Comparison of ENCODE assay signal across 23 cellular contexts in the genomic region with DNA sequence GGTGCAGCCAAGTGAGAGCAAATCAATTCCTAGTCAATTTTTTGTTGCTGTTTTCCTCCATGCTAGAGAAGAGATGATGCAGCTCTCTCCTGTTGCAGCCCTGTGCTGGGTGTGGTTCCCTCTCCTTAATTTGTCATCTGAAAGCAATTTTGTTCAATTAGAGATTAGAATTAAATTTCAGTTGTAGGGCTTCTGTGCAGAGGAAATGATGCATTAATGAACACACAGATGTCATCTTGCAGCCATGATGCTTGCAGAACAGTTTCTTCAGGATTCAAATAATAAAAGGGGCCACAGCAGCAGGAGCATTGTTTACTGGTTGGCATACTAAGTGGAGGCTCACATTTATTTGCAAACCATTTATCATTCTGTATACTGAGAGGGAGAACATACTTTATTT.
DNase-seq lines count a peak whose midpoint lies in the region; ATAC-seq, FAIRE-seq and TF ChIP-seq lines count a peak whose summit lies in the region.
"Had no signal": no experiment of that assay in that cellular context is flagged by ENCODE, and none has a peak within 500 bp of the region (broad histone marks: within the 10 kb centered on the region; RNA-seq: fewer than 3 reads in every experiment).

No MANE protein-coding gene starts in this region.

- TF ChIP-seq POLR2A in GM12878 (IDR thresholded peaks at IDR 0.05; ENCODE audit: low read depth, low read length) = no peak

- H3K36me3 Mint-ChIP-seq in activated T-cell treated with anti-CD3 and anti-CD28 coated beads, Interleukin-2, amount 50 U/mL, for 72 hours (ENCODE audit: insufficient read depth in 2 of 2) = no peaks in the 10 kb centered on the region
- H3K36me3 Mint-ChIP-seq: CD8-positive, alpha-beta memory T cell; stimulated activated effector memory CD8-positive, alpha-beta T cell treated with anti-CD3 and anti-CD28 coated beads, Interleukin-12 subunit alpha, Interleukin-12 subunit beta, amount 100 ng/mL, for 72 hours had no signal

- RAD21 ChIA-PET in GM12878 (lab: Charles Lee; ENCODE audit: unreplicated experiment) = interaction anchor here (1.0 kb wide), 1 partner anchor 25 kb away, joined by 3 read pairs; no protein-coding TSS in a partner anchor

- ATAC-seq in GM12878 (no peak), foreskin keratinocyte (no peak)
- ATAC-seq in activated T-cell treated with anti-CD3 and anti-CD28 coated beads, Interleukin-2, amount 50 U/mL, for 72 hours (replicated peaks in 1 of 2) = no peak
- ATAC-seq: HepG2; stimulated activated effector memory CD8-positive, alpha-beta T cell treated with anti-CD3 and anti-CD28 coated beads, Interleukin-12 subunit alpha, Interleukin-12 subunit beta, amount 100 ng/mL, for 72 hours had no signal

- H3K9ac ChIP-seq in GM12878 (ENCODE audit: control insufficient read depth, insufficient read depth, low read length) = no peak overlapping the region

- H3K36me3 ChIP-seq in BE2C (no peaks in the 10 kb centered on the region), GM12878 (ENCODE audit: control insufficient read depth in 2 of 2, insufficient read depth in 2 of 2, low read length in 1 of 2) (no peaks in the 10 kb centered on the region)
- H3K36me3 ChIP-seq: cardiac muscle cell, left ventricle myocardium inferior, prostate gland, SJSA1 had no signal

- TF ChIP-seq CTCF in BE2C (IDR thresholded peaks at IDR 0.05; ENCODE audit: low read depth, low read length) (no peak), GM12878 (IDR thresholded peaks at IDR 0.05 in 2 of 3, conservative IDR thresholded peaks at IDR 0.05 in 1 of 3; ENCODE audit: control insufficient read depth in 2 of 3, extremely low read depth in 1 of 3, insufficient read depth in 1 of 3, low read depth in 3 of 3, low read length in 3 of 3) (no peak), foreskin keratinocyte (conservative IDR thresholded peaks at IDR 0.05) (no peak)

- peaks cover 44% of the 10 kb centered on the region for H3K4me1 ChIP-seq in BE2C
- peaks cover 15% of the 10 kb centered on the region; the same call in 1 of the 2 replicates for H3K4me1 ChIP-seq in GM12878 (ENCODE audit: control insufficient read depth, insufficient read depth, low read length)
- no peaks in the 10 kb centered on the region for H3K4me1 ChIP-seq in foreskin keratinocyte
- H3K4me1 ChIP-seq: prostate gland, SJSA1, testis had no signal

- no peaks in the 10 kb centered on the region for H4K20me1 ChIP-seq in GM12878 (ENCODE audit: control insufficient read depth, insufficient read depth)

- H3K4me2 ChIP-seq in GM12878 (ENCODE audit: control insufficient read depth, insufficient read depth) = peak overlapping the region; percentile 21; the same call in 1 of the 2 replicates

- BruUV-seq in GM12878 (replicated peaks; lab: Mats Ljungman, UMichigan) = no TSS peak

- H3K4me3 Mint-ChIP-seq in activated T-cell treated with anti-CD3 and anti-CD28 coated beads, Interleukin-2, amount 50 U/mL, for 72 hours = no peak overlapping the region
- H3K4me3 Mint-ChIP-seq: activated B cell treated with CpG ODN at 0.5 μM for 24 hours; activated CD4-positive, alpha-beta memory T cell treated with anti-CD3 and anti-CD28 coated beads, Interleukin-2, amount 10 ng/mL, durations not matched to agents 7 days and 5 days; CD8-positive, alpha-beta memory T cell; HFFc6; neural crest cell; stimulated activated effector memory CD8-positive, alpha-beta T cell treated with anti-CD3 and anti-CD28 coated beads, Interleukin-12 subunit alpha, Interleukin-12 subunit beta, amount 100 ng/mL, for 72 hours had no signal

- CTCF ChIA-PET in GM12878 (lab: Yijun Ruan, JAX) = interaction anchor here (0.6 kb wide), 1 partner anchor 28 kb away, joined by 3 read pairs; no protein-coding TSS in a partner anchor

- POLR2A ChIA-PET in GM12878 (lab: Charles Lee) = no interaction called here

- H3K27me3 Mint-ChIP-seq in activated T-cell treated with anti-CD3 and anti-CD28 coated beads, Interleukin-2, amount 50 U/mL, for 72 hours (ENCODE audit: low read depth) = no peaks in the 10 kb centered on the region
- H3K27me3 Mint-ChIP-seq: activated B cell treated with CpG ODN at 0.5 μM for 24 hours had no signal

- H3K27ac ChIP-seq in GM12878 (ENCODE audit: control insufficient read depth, insufficient read depth) (no peak overlapping the region), foreskin keratinocyte (no peak overlapping the region)
- H3K27ac ChIP-seq: cardiac muscle cell, left ventricle myocardium inferior, prostate gland, SJSA1, testis had no signal

- H3K27me3 ChIP-seq in BE2C (no peaks in the 10 kb centered on the region), GM12878 (replicated peaks in 1 of 2; ENCODE audit: control insufficient read depth in 2 of 2, insufficient read depth in 2 of 2, low read length in 1 of 2) (no peaks in the 10 kb centered on the region), foreskin keratinocyte (peaks cover 30% of the 10 kb centered on the region)
- H3K27me3 ChIP-seq: cardiac muscle cell, SJSA1, testis had no signal

- no peak for TF ChIP-seq RAD21 in GM12878 (IDR thresholded peaks at IDR 0.05; ENCODE audit: insufficient read depth, low read depth, low read length)

- peak; percentile 68 for DNase-seq in BE2C
- peak; percentile 24 for DNase-seq in NCI-H1105 (lab: John Stamatoyannopoulos, UW)
- peak; percentile 97 for DNase-seq in NCI-H2171 treated with DMSO at 0.1 percent for 48 hours (lab: John Stamatoyannopoulos, UW)
- no peak for DNase-seq in GM12878 (ENCODE audit: low read depth, low spot score)
- DNase-seq in NCI-H510A treated with DMSO at 0.1 percent for 48 hours (lab: John Stamatoyannopoulos, UW) = no peak
- DNase-seq in activated T-cell treated with anti-CD3 and anti-CD28 coated beads, Interleukin-2, amount 50 U/mL, for 72 hours = no peak
- no peak for DNase-seq in foreskin keratinocyte
- DNase-seq in T-helper 2 cell = no peak
- DNase-seq: activated B cell treated with CpG ODN at 0.5 μM for 24 hours; activated CD4-positive, alpha-beta memory T cell treated with anti-CD3 and anti-CD28 coated beads, Interleukin-2, amount 10 ng/mL, durations not matched to agents 7 days and 5 days; activated T-cell treated with anti-CD3 and anti-CD28 coated beads for 4 hours; CD8-positive, alpha-beta memory T cell; HFFc6; left ventricle myocardium inferior; NCI-H2029; testis had no signal

- H3K4me1 Mint-ChIP-seq in activated T-cell treated with anti-CD3 and anti-CD28 coated beads, Interleukin-2, amount 50 U/mL, for 72 hours (ENCODE audit: low read depth) = no peaks in the 10 kb centered on the region
- H3K4me1 Mint-ChIP-seq: activated CD4-positive, alpha-beta memory T cell treated with anti-CD3 and anti-CD28 coated beads, Interleukin-2, amount 10 ng/mL, durations not matched to agents 7 days and 5 days; CD8-positive, alpha-beta memory T cell; stimulated activated effector memory CD8-positive, alpha-beta T cell treated with anti-CD3 and anti-CD28 coated beads, Interleukin-12 subunit alpha, Interleukin-12 subunit beta, amount 100 ng/mL, for 72 hours had no signal

- TF ChIP-seq EP300 in GM12878 (IDR thresholded peaks at IDR 0.05; ENCODE audit: borderline replicate concordance in 1 of 2, control insufficient read depth in 1 of 2, low read depth in 2 of 2, low read length in 2 of 2) = no peak

- H3K9me3 Mint-ChIP-seq in activated T-cell treated with anti-CD3 and anti-CD28 coated beads, Interleukin-2, amount 50 U/mL, for 72 hours = no peaks in the 10 kb centered on the region
- H3K9me3 Mint-ChIP-seq: activated B cell treated with CpG ODN at 0.5 μM for 24 hours; activated CD4-positive, alpha-beta memory T cell treated with anti-CD3 and anti-CD28 coated beads, Interleukin-2, amount 10 ng/mL, durations not matched to agents 7 days and 5 days; CD8-positive, alpha-beta memory T cell; neural crest cell; stimulated activated effector memory CD8-positive, alpha-beta T cell treated with anti-CD3 and anti-CD28 coated beads, Interleukin-12 subunit alpha, Interleukin-12 subunit beta, amount 100 ng/mL, for 72 hours had no signal

- H3K9me3 ChIP-seq in BE2C (no peaks in the 10 kb centered on the region), GM12878 (replicated peaks; ENCODE audit: control insufficient read depth, insufficient read depth, low read length) (no peaks in the 10 kb centered on the region)
- H3K9me3 ChIP-seq: left ventricle myocardium inferior, prostate gland, SJSA1, testis had no signal

- H2AFZ ChIP-seq in GM12878 (ENCODE audit: control insufficient read depth, low read depth, low read length) = no peak overlapping the region

- intact Hi-C loops in GM12878 (cut with micrococcal nuclease; ENCODE audit: unreplicated experiment) = no loop called here

- H3K4me3 ChIP-seq in BE2C (ENCODE audit: low read depth, low read length) (peak overlapping the region; percentile 25), GM12878 (no peak overlapping the region)
- H3K4me3 ChIP-seq: cardiac muscle cell, left ventricle myocardium inferior, prostate gland, SJSA1, testis had no signal

- SMC1A ChIA-PET in GM12878 (lab: Charles Lee; ENCODE audit: uncharacterized antibody, unreplicated experiment) = no interaction called here

- in situ Hi-C loops in GM12878 (cut with MboI) = no loop called here

- H3K27ac Mint-ChIP-seq in activated T-cell treated with anti-CD3 and anti-CD28 coated beads, Interleukin-2, amount 50 U/mL, for 72 hours = no peak overlapping the region
- H3K27ac Mint-ChIP-seq: activated B cell treated with CpG ODN at 0.5 μM for 24 hours; activated CD4-positive, alpha-beta memory T cell treated with anti-CD3 and anti-CD28 coated beads, Interleukin-2, amount 10 ng/mL, durations not matched to agents 7 days and 5 days; CD8-positive, alpha-beta memory T cell; HFFc6; stimulated activated effector memory CD8-positive, alpha-beta T cell treated with anti-CD3 and anti-CD28 coated beads, Interleukin-12 subunit alpha, Interleukin-12 subunit beta, amount 100 ng/mL, for 72 hours had no signal

- FAIRE-seq in GM12878 (lab: Jason Lieb, UNC) = no peak
- FAIRE-seq: endothelial cell of umbilical vein, HepG2 had no signal

- H3K79me2 ChIP-seq in GM12878 (ENCODE audit: control insufficient read depth, insufficient read depth, low read length) = peaks cover 1% of the 10 kb centered on the region; the same call in 1 of the 2 replicates

TF ChIP-seq in GM12878, 131 proteins besides CTCF, POLR2A, EP300 and RAD21 (continues in another document):
- no peak for TF ChIP-seq NR2C2 (IDR thresholded peaks at IDR 0.05; ENCODE audit: borderline replicate concordance, control insufficient read depth, insufficient read length, low read depth)
- TF ChIP-seq TCF3 (IDR thresholded peaks at IDR 0.05; ENCODE audit: borderline replicate concordance, insufficient read depth, low read depth, low read length) = no peak
- no peak for TF ChIP-seq SIX5 (IDR thresholded peaks at IDR 0.05; ENCODE audit: low read depth, low read length, severe bottlenecking)

Comparison
In these comparisons a context has a peak if more than half of its experiments do, and no peak if none do; other contexts are left out.
1. DNase-seq: peak in BE2C (single experiment), NCI-H1105 (single experiment) and NCI-H2171 treated with DMSO at 0.1 percent for 48 hours (single experiment); none in GM12878 (single experiment), NCI-H510A treated with DMSO at 0.1 percent for 48 hours (single experiment), activated T-cell treated with anti-CD3 and anti-CD28 coated beads, Interleukin-2, amount 50 U/mL, for 72 hours (0 of 2), foreskin keratinocyte (0 of 2) and T-helper 2 cell (0 of 5).